29 cellular contexts compared by ENCODE assay signal in genomic region chr11:3221408-3222002, GRCh38. TPM values are rescaled to one million over a fixed set of nuclear protein-coding genes. Genes with fewer than 3 reads are reported as not detected.
DNase-seq lines count a peak whose midpoint lies in the region; ATAC-seq and TF ChIP-seq lines count a peak whose summit lies in the region.
"Had no signal": no experiment of that assay in that cellular context is flagged by ENCODE, and none has a peak within 500 bp of the region (broad histone marks: within the 10 kb centered on the region; RNA-seq: fewer than 3 reads in every experiment).

No MANE protein-coding gene starts in this region.

- H4K20me1 ChIP-seq in Loucy (ENCODE audit: insufficient read depth, low read length, poor library complexity, severe bottlenecking): no peaks in the 10 kb centered on the region

- H2AFZ ChIP-seq in Loucy (ENCODE audit: low read length): no peak overlapping the region

- peaks cover 12% of the 10 kb centered on the region for H3K4me1 Mint-ChIP-seq in activated T-cell treated with anti-CD3 and anti-CD28 coated beads, Interleukin-2, amount 50 U/mL, for 72 hours (ENCODE audit: low read depth)

- TF ChIP-seq CTCF in Loucy (conservative IDR thresholded peaks at IDR 0.05; ENCODE audit: low read length): no peak
- no peak for TF ChIP-seq CTCF in fibroblast of villous mesenchyme (IDR thresholded peaks at IDR 0.05; ENCODE audit: insufficient read depth, low read depth, low read length)
- no peak for TF ChIP-seq CTCF in testis (IDR thresholded peaks at IDR 0.05)

- no peaks in the 10 kb centered on the region for H3K36me3 ChIP-seq in Loucy (ENCODE audit: insufficient read depth, low read length)
- no peaks in the 10 kb centered on the region for H3K36me3 ChIP-seq in testis (ENCODE audit: low read depth, missing control alignments)
- no peaks in the 10 kb centered on the region for H3K36me3 ChIP-seq in MG63
- H3K36me3 ChIP-seq: brain microvascular endothelial cell, neutrophil, WERI-Rb-1 had no signal

- no peaks in the 10 kb centered on the region for H3K27me3 Mint-ChIP-seq in activated T-cell treated with anti-CD3 and anti-CD28 coated beads, Interleukin-2, amount 50 U/mL, for 72 hours (ENCODE audit: low read depth)

- no peaks in the 10 kb centered on the region for H3F3A ChIP-seq in Loucy (ENCODE audit: low read depth)

- DNase-seq in activated T-cell treated with anti-CD3 and anti-CD28 coated beads, Interleukin-2, amount 50 U/mL, for 1 hour: peak; percentile 12
- no peak for DNase-seq in activated T-cell treated with anti-CD3 and anti-CD28 coated beads, Interleukin-2, amount 50 U/mL, for 72 hours
- DNase-seq in fibroblast of villous mesenchyme (ENCODE audit: low read depth): peak; percentile 45
- DNase-seq in testis: peak; percentile 25
- DNase-seq in NCI-H1417 (lab: John Stamatoyannopoulos, UW): no peak
- DNase-seq in MG63: no peak
- no peak for DNase-seq in effector CD8-positive, alpha-beta T cell (lab: John Stamatoyannopoulos, UW)
- DNase-seq: activated CD8-positive, alpha-beta T cell treated with anti-CD3 and anti-CD28 coated beads for 36 hours; activated gamma-delta T cell treated with Interleukin-2 at 50 U/mL for 16 hours; brain microvascular endothelial cell; Calu3; glutamatergic neuron; NCI-H1105 treated with DMSO at 0.1 percent for 48 hours; NCI-H2029 treated with DMSO at 0.1 percent for 48 hours; WERI-Rb-1 had no signal

- H3K9me3 ChIP-seq in Loucy (ENCODE audit: insufficient read depth, low read depth, low read length): no peaks in the 10 kb centered on the region
- no peaks in the 10 kb centered on the region for H3K9me3 ChIP-seq in testis
- H3K9me3 ChIP-seq in MG63: no peaks in the 10 kb centered on the region
- H3K9me3 ChIP-seq: neutrophil had no signal

- H3K4me3 ChIP-seq in Loucy (ENCODE audit: low read length, poor library complexity, severe bottlenecking) (no peak overlapping the region), fibroblast of villous mesenchyme (ENCODE audit: low read depth, low read length) (no peak overlapping the region), testis (no peak overlapping the region), MG63 (no peak overlapping the region)
- H3K4me3 ChIP-seq: skin epidermis had no signal

- ATAC-seq in activated T-cell treated with anti-CD3 and anti-CD28 coated beads, Interleukin-2, amount 50 U/mL, for 72 hours (replicated peaks in 1 of 2): no peak
- ATAC-seq: activated CD8-positive, alpha-beta T cell treated with anti-CD3 and anti-CD28 coated beads for 36 hours had no signal

- H3K79me2 ChIP-seq in Loucy (ENCODE audit: insufficient read depth, low read length): no peaks in the 10 kb centered on the region

- peak overlapping the region; percentile 67 for H3K9ac ChIP-seq in Loucy (ENCODE audit: low read depth, low read length, poor library complexity, severe bottlenecking)

- H3K4me1 ChIP-seq in Loucy (ENCODE audit: insufficient read depth, low read length, poor library complexity, severe bottlenecking) (peaks cover 60% of the 10 kb centered on the region), testis (no peaks in the 10 kb centered on the region)

- no peaks in the 10 kb centered on the region for H3K9me3 Mint-ChIP-seq in activated T-cell treated with anti-CD3 and anti-CD28 coated beads, Interleukin-2, amount 50 U/mL, for 72 hours
- H3K9me3 Mint-ChIP-seq: activated CD8-positive, alpha-beta T cell treated with anti-CD3 and anti-CD28 coated beads for 36 hours had no signal

- H3K4me2 ChIP-seq in Loucy (ENCODE audit: low read depth, low read length, poor library complexity, severe bottlenecking): no peak overlapping the region

- no peaks in the 10 kb centered on the region for H3K36me3 Mint-ChIP-seq in activated T-cell treated with anti-CD3 and anti-CD28 coated beads, Interleukin-2, amount 50 U/mL, for 72 hours (ENCODE audit: insufficient read depth in 2 of 2)

- H3K4me3 Mint-ChIP-seq in activated T-cell treated with anti-CD3 and anti-CD28 coated beads, Interleukin-2, amount 50 U/mL, for 72 hours: no peak overlapping the region
- H3K4me3 Mint-ChIP-seq: activated CD8-positive, alpha-beta T cell treated with anti-CD3 and anti-CD28 coated beads for 36 hours had no signal

- no peak for TF ChIP-seq POLR2A in testis (IDR thresholded peaks at IDR 0.05)

- H3K27me3 ChIP-seq in Loucy (ENCODE audit: insufficient read depth, low read length, poor library complexity, severe bottlenecking): no peaks in the 10 kb centered on the region
- H3K27me3 ChIP-seq in testis: no peaks in the 10 kb centered on the region
- H3K27me3 ChIP-seq in MG63: no peaks in the 10 kb centered on the region

- H3K9me2 ChIP-seq in Loucy (replicated peaks; ENCODE audit: low read depth, low read length): no peaks in the 10 kb centered on the region

- WGBS in testis, 2 donors: 38 to 45% methylated on average over 20 to 27 of the region's 27 CpGs

- no peak overlapping the region for H3K27ac ChIP-seq in testis
- H3K27ac ChIP-seq: brain microvascular endothelial cell, neutrophil, RWPE1, skin epidermis, WERI-Rb-1 had no signal

- intact Hi-C loops in testis (cut with DNase I; ENCODE audit: low total_unique reads): no loop called here

- no peak overlapping the region for H3K27ac Mint-ChIP-seq in activated T-cell treated with anti-CD3 and anti-CD28 coated beads, Interleukin-2, amount 50 U/mL, for 72 hours
- H3K27ac Mint-ChIP-seq: activated CD8-positive, alpha-beta T cell treated with anti-CD3 and anti-CD28 coated beads for 36 hours had no signal

RNA-seq across cellular contexts. Expression of gene MRGPRG, which starts 2.9 kb away (rescaled TPM):
- not detected for total RNA-seq in activated T-cell treated with anti-CD3 and anti-CD28 coated beads, Interleukin-2, amount 50 U/mL, for 72 hours
- total RNA-seq in fibroblast of villous mesenchyme: not detected in 2 replicates
- under 1 TPM in 1 of 2 donors, not detected in 1; 0.50 TPM for total RNA-seq in testis
- not detected for polyA plus RNA-seq in testis (ENCODE audit: insufficient read depth, low read depth, low replicate concordance)
- not detected in 2 replicates for total RNA-seq in MG63 (2014; rRNA removed; shearing (Covaris generic); ENCODE audit: low replicate concordance)
- total RNA-seq: A673; activated CD8-positive, alpha-beta T cell treated with anti-CD3 and anti-CD28 coated beads for 36 hours; Calu3; Daoy; fibroblast of lung; kidney epithelial cell; pulmonary artery endothelial cell; subcutaneous adipose tissue; T-helper 2 cell treated with Interferon-gamma antibody and Interleukin-4, amounts not matched to agents 100 ng/mL and 5 ng/mL, for 36 hours; urinary bladder had no signal
- polyA plus RNA-seq: adipose tissue, BJ, fibroblast of lung, urinary bladder had no signal

RNA-seq across cellular contexts. Expression of gene MRGPRE, which starts 10.7 kb away (rescaled TPM):
- not detected for total RNA-seq in activated T-cell treated with anti-CD3 and anti-CD28 coated beads, Interleukin-2, amount 50 U/mL, for 72 hours
- total RNA-seq in fibroblast of villous mesenchyme (not detected in 2 replicates), testis (1 to 10 TPM in 1 of 2 donors, under 1 TPM in 1; 0.93 to 1.0 TPM)
- polyA plus RNA-seq in testis (ENCODE audit: insufficient read depth, low read depth, low replicate concordance): 0.30 TPM
- total RNA-seq in MG63 (2014; rRNA removed; shearing (Covaris generic); ENCODE audit: low replicate concordance): not detected in 2 replicates
- total RNA-seq: A673; activated CD8-positive, alpha-beta T cell treated with anti-CD3 and anti-CD28 coated beads for 36 hours; Calu3; Daoy; pulmonary artery endothelial cell; subcutaneous adipose tissue; T-helper 2 cell treated with Interferon-gamma antibody and Interleukin-4, amounts not matched to agents 100 ng/mL and 5 ng/mL, for 36 hours; urinary bladder had no signal
- polyA plus RNA-seq: BJ, fibroblast of lung had no signal

RNA-seq across cellular contexts. Expression of gene OSBPL5, which starts 56.4 kb away (rescaled TPM):
- total RNA-seq in activated T-cell treated with anti-CD3 and anti-CD28 coated beads, Interleukin-2, amount 50 U/mL, for 72 hours: 1 to 10 TPM; 6.3 to 7.0 TPM
- total RNA-seq in fibroblast of villous mesenchyme (49.7 and 55.7 TPM in 2 replicates), testis (10 to 100 TPM; 13.2 to 18.1 TPM)
- 8.9 TPM for polyA plus RNA-seq in testis (ENCODE audit: insufficient read depth, low read depth, low replicate concordance)
- 9.9 and 11.0 TPM in 2 replicates for total RNA-seq in MG63 (2014; rRNA removed; shearing (Covaris generic); ENCODE audit: low replicate concordance)

Comparison
In these comparisons a context has a peak if more than half of its experiments do, and no peak if none do; other contexts are left out.
1. DNase-seq: peak in activated T-cell treated with anti-CD3 and anti-CD28 coated beads, Interleukin-2, amount 50 U/mL, for 1 hour (single experiment), fibroblast of villous mesenchyme (single experiment) and testis (single experiment); none in activated T-cell treated with anti-CD3 and anti-CD28 coated beads, Interleukin-2, amount 50 U/mL, for 72 hours (0 of 2), NCI-H1417 (0 of 3), MG63 (single experiment) and effector CD8-positive, alpha-beta T cell (single experiment).